Comparison of ENCODE assay signal across 17 cellular contexts in genomic region chr6:94468830-94469229, GRCh38.
"Had no signal": no experiment of that assay in that cellular context is flagged by ENCODE, and none has a peak within 500 bp of the region (broad histone marks: within the 10 kb centered on the region; RNA-seq: fewer than 3 reads in every experiment).

No MANE protein-coding gene starts in this region.

- H3K36me3 Mint-ChIP-seq: naive thymus-derived CD4-positive, alpha-beta T cell; stimulated activated effector memory CD8-positive, alpha-beta T cell treated with anti-CD3 and anti-CD28 coated beads, Interleukin-12 subunit alpha, Interleukin-12 subunit beta, amount 100 ng/mL, for 72 hours; type B pancreatic cell had no signal

- H3K27ac Mint-ChIP-seq: naive thymus-derived CD4-positive, alpha-beta T cell; nephron progenitor cell; stimulated activated effector memory CD8-positive, alpha-beta T cell treated with anti-CD3 and anti-CD28 coated beads, Interleukin-12 subunit alpha, Interleukin-12 subunit beta, amount 100 ng/mL, for 72 hours; type B pancreatic cell had no signal

- H3K36me3 ChIP-seq: right lobe of liver, suprapubic skin, thyroid gland had no signal

- ATAC-seq: foreskin keratinocyte; naive thymus-derived CD4-positive, alpha-beta T cell; psoas muscle; right lobe of liver; stimulated activated effector memory CD8-positive, alpha-beta T cell treated with anti-CD3 and anti-CD28 coated beads, Interleukin-12 subunit alpha, Interleukin-12 subunit beta, amount 100 ng/mL, for 72 hours; stimulated activated naive CD8-positive, alpha-beta T cell treated with anti-CD3 and anti-CD28 coated beads, Interleukin-15, Interleukin-2, amounts not matched to agents 100 U/mL and 50 U/mL, for 24 hours had no signal

- H2AFZ ChIP-seq: hepatocyte had no signal

- H3K9me3 Mint-ChIP-seq: nephron progenitor cell, type B pancreatic cell had no signal

- H3K4me2 ChIP-seq: hepatocyte had no signal

- H3K27me3 Mint-ChIP-seq: naive thymus-derived CD4-positive, alpha-beta T cell; type B pancreatic cell had no signal

- H3K4me3 Mint-ChIP-seq: naive thymus-derived CD4-positive, alpha-beta T cell; nephron progenitor cell; stimulated activated effector memory CD8-positive, alpha-beta T cell treated with anti-CD3 and anti-CD28 coated beads, Interleukin-12 subunit alpha, Interleukin-12 subunit beta, amount 100 ng/mL, for 72 hours; type B pancreatic cell had no signal

- H3K27me3 ChIP-seq: foreskin keratinocyte, hepatocyte, right lobe of liver, suprapubic skin, thyroid gland had no signal

- H3K79me2 ChIP-seq: hepatocyte had no signal

- H3K4me1 ChIP-seq: foreskin keratinocyte, psoas muscle, right lobe of liver, suprapubic skin, thyroid gland had no signal

- H3K4me1 Mint-ChIP-seq: naive thymus-derived CD4-positive, alpha-beta T cell; nephron progenitor cell; stimulated activated effector memory CD8-positive, alpha-beta T cell treated with anti-CD3 and anti-CD28 coated beads, Interleukin-12 subunit alpha, Interleukin-12 subunit beta, amount 100 ng/mL, for 72 hours had no signal

- H3K9me3 ChIP-seq: psoas muscle, right lobe of liver, suprapubic skin, thyroid gland had no signal

- DNase-seq: dermis blood vessel endothelial cell; erythroblast; foreskin keratinocyte; head of caudate nucleus; naive thymus-derived CD4-positive, alpha-beta T cell; nephron progenitor cell; psoas muscle; retina; right lobe of liver; stimulated activated CD4-positive, alpha-beta T cell treated with anti-CD3 and anti-CD28 coated beads, Interleukin-4, amount 100 ng/mL, for 1 hour; stimulated activated CD8-positive, alpha-beta memory T cell treated with anti-CD3 and anti-CD28 coated beads, Interleukin-4, amount 100 ng/mL, for 48 hours; stimulated activated naive CD8-positive, alpha-beta T cell treated with anti-CD3 and anti-CD28 coated beads, Interleukin-15, Interleukin-2, amounts not matched to agents 100 U/mL and 50 U/mL, for 24 hours; thyroid gland had no signal

- H3K4me3 ChIP-seq: hepatocyte, psoas muscle, right lobe of liver, suprapubic skin, thyroid gland had no signal

- H3K27ac ChIP-seq: foreskin keratinocyte, hepatocyte, psoas muscle, right lobe of liver, suprapubic skin, thyroid gland had no signal
